ENCODE assay signal across 27 cellular contexts in the genomic region with DNA sequence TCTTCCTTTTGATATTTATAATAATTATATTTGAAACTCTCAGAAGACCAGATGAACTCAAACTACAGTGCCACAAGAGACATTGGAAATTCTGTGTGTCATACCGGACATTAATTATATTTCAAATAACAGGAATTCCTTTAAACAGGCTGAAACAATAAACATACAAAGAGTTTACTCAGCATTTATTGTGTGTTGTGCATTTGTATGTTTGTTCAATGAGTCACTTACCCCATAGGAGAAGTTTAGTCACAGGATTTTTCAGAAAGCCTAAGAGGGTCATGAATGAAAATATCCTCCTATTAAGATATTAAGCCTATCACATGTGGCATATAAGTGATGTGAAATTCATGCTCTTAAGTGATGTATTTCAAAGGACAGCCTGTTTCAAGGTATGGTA.
DNase-seq lines count a peak whose midpoint lies in the region; ATAC-seq and TF ChIP-seq lines count a peak whose summit lies in the region.
"Had no signal": no experiment of that assay in that cellular context is flagged by ENCODE, and none has a peak within 500 bp of the region (broad histone marks: within the 10 kb centered on the region; RNA-seq: fewer than 3 reads in every experiment).

No MANE protein-coding gene starts in this region.

- no peaks in the 10 kb centered on the region for H3K27me3 Mint-ChIP-seq in CD8-positive, alpha-beta T cell (ENCODE audit: low read depth)
- H3K27me3 Mint-ChIP-seq: activated naive CD8-positive, alpha-beta T cell had no signal

- H3K9me3 Mint-ChIP-seq in CD8-positive, alpha-beta T cell, result no peaks in the 10 kb centered on the region
- H3K9me3 Mint-ChIP-seq: activated T-helper 1 cell treated with anti-CD3 and anti-CD28 coated beads, Interleukin-12 subunit alpha, Interleukin-12 subunit beta, Interleukin-2, Interleukin-4 antibody, amounts not matched to agents 30 ng/mL and 10 ng/mL and 1 ng/mL, durations not matched to agents 14 hours and 24 hours and 36 hours; brain; H9; neural progenitor cell had no signal

- CTCF ChIA-PET in CD8-positive, alpha-beta T cell (lab: Charles Lee), result no interaction called here

- H3K36me3 ChIP-seq in CD8-positive, alpha-beta T cell (ENCODE audit: insufficient read depth, low read length), result no peaks in the 10 kb centered on the region
- H3K36me3 ChIP-seq: BLaER1 treated with 17β-estradiol and CSF1 and Interleukin-3, amounts not matched to agents 10 nM and 100 nM; neural progenitor cell; sigmoid colon; SJSA1 had no signal

- ATAC-seq in HG03354 (IDR thresholded peaks at IDR 0.05; ENCODE audit: poor library complexity, severe bottlenecking, unreplicated experiment), result no peak
- no peak for ATAC-seq in CD8-positive, alpha-beta T cell

- in situ Hi-C loops in astrocyte of the spinal cord (cut with HindIII; ENCODE audit: low sequenced_read_pairs), result no loop called here

- no peaks in the 10 kb centered on the region for H3K9me3 ChIP-seq in CD8-positive, alpha-beta T cell (ENCODE audit: low read length)
- H3K9me3 ChIP-seq: BLaER1 treated with 17β-estradiol and CSF1 and Interleukin-3, amounts not matched to agents 10 nM and 100 nM had no signal

- no peak overlapping the region for H3K4me3 ChIP-seq in astrocyte of the spinal cord (ENCODE audit: low read depth, low read length)
- no peak overlapping the region for H3K4me3 ChIP-seq in CD8-positive, alpha-beta T cell (ENCODE audit: low read depth, low read length)
- H3K4me3 ChIP-seq: BLaER1 treated with 17β-estradiol and CSF1 and Interleukin-3, amounts not matched to agents 10 nM and 100 nM; coronary artery; hepatocyte; neural progenitor cell; sigmoid colon; SJSA1 had no signal

- H3K4me1 ChIP-seq in CD8-positive, alpha-beta T cell (ENCODE audit: insufficient read depth, low read length), result no peaks in the 10 kb centered on the region
- H3K4me1 ChIP-seq: BLaER1 treated with 17β-estradiol and CSF1 and Interleukin-3, amounts not matched to agents 10 nM and 100 nM; neural progenitor cell; sigmoid colon; SJSA1 had no signal

- intact Hi-C loops in CD8-positive, alpha-beta T cell (cut with DNase I, micrococcal nuclease), result no loop called here

- H3K27ac Mint-ChIP-seq in CD8-positive, alpha-beta T cell, result no peak overlapping the region
- H3K27ac Mint-ChIP-seq: activated naive CD8-positive, alpha-beta T cell; activated T-helper 1 cell treated with anti-CD3 and anti-CD28 coated beads, Interleukin-12 subunit alpha, Interleukin-12 subunit beta, Interleukin-2, Interleukin-4 antibody, amounts not matched to agents 30 ng/mL and 10 ng/mL and 1 ng/mL, durations not matched to agents 14 hours and 24 hours and 36 hours; brain; H9; neural progenitor cell had no signal

- no peaks in the 10 kb centered on the region for H3K36me3 Mint-ChIP-seq in CD8-positive, alpha-beta T cell
- H3K36me3 Mint-ChIP-seq: activated naive CD8-positive, alpha-beta T cell; brain; neural progenitor cell had no signal

- no peak for TF ChIP-seq CTCF in astrocyte of the spinal cord (IDR thresholded peaks at IDR 0.05; ENCODE audit: low read depth, low read length)
- TF ChIP-seq CTCF in CD8-positive, alpha-beta T cell (IDR thresholded peaks at IDR 0.05), result no peak

- H3K27me3 ChIP-seq in CD8-positive, alpha-beta T cell (ENCODE audit: insufficient read depth, low read length), result no peaks in the 10 kb centered on the region
- H3K27me3 ChIP-seq: BLaER1 treated with 17β-estradiol and CSF1 and Interleukin-3, amounts not matched to agents 10 nM and 100 nM; hepatocyte; neural progenitor cell; sigmoid colon; SJSA1 had no signal

- H3K27ac ChIP-seq in CD8-positive, alpha-beta T cell (ENCODE audit: low read depth, low read length), result no peak overlapping the region
- H3K27ac ChIP-seq: BLaER1 treated with 17β-estradiol and CSF1 and Interleukin-3, amounts not matched to agents 10 nM and 100 nM; coronary artery; hepatocyte; neural progenitor cell; sigmoid colon; SJSA1 had no signal

- DNase-seq in DMS53 treated with DMSO at 0.1 percent for 48 hours (lab: John Stamatoyannopoulos, UW; ENCODE audit: unreplicated experiment) (peak; percentile 75), NCI-H460 (ENCODE audit: extremely low read depth, low read depth) (peak; percentile 23), astrocyte of the spinal cord (ENCODE audit: low read depth, low spot score) (peak; percentile 57), iris pigment epithelial cell (ENCODE audit: low read depth) (peak; percentile 71)
- DNase-seq in CD8-positive, alpha-beta T cell, result no peak
- DNase-seq in activated naive CD4-positive, alpha-beta T cell (lab: John Stamatoyannopoulos, UW), result no peak
- DNase-seq in stimulated activated CD4-positive, alpha-beta T cell treated with anti-CD3 and anti-CD28 coated beads, Interleukin-15, amount 100 ng/mL, for 24 hours, result no peak
- DNase-seq: activated CD4-positive, alpha-beta T cell treated with anti-CD3 and anti-CD28 coated beads for 4 hours; Calu3; foreskin fibroblast; GDM1; H9; KBM-7; NCI-H1048; NCI-H187 treated with DMSO at 0.1 percent for 48 hours; NCI-H226; sigmoid colon; substantia nigra had no signal

- H3K4me3 Mint-ChIP-seq in CD8-positive, alpha-beta T cell, result no peak overlapping the region
- H3K4me3 Mint-ChIP-seq: activated naive CD8-positive, alpha-beta T cell; activated T-helper 1 cell treated with anti-CD3 and anti-CD28 coated beads, Interleukin-12 subunit alpha, Interleukin-12 subunit beta, Interleukin-2, Interleukin-4 antibody, amounts not matched to agents 30 ng/mL and 10 ng/mL and 1 ng/mL, durations not matched to agents 14 hours and 24 hours and 36 hours; brain; H9; neural progenitor cell had no signal

- H3K4me1 Mint-ChIP-seq in CD8-positive, alpha-beta T cell (ENCODE audit: low read depth), result no peaks in the 10 kb centered on the region
- H3K4me1 Mint-ChIP-seq: H9, neural progenitor cell had no signal

- POLR2A ChIA-PET in CD8-positive, alpha-beta T cell (lab: Charles Lee), result no interaction called here

Comparison
In these comparisons a context has a peak if more than half of its experiments do, and no peak if none do; other contexts are left out.
1. DNase-seq: peak in DMS53 treated with DMSO at 0.1 percent for 48 hours (single experiment), NCI-H460 (single experiment), astrocyte of the spinal cord (single experiment) and iris pigment epithelial cell (single experiment); none in CD8-positive, alpha-beta T cell (0 of 7), activated naive CD4-positive, alpha-beta T cell (0 of 4) and stimulated activated CD4-positive, alpha-beta T cell treated with anti-CD3 and anti-CD28 coated beads, Interleukin-15, amount 100 ng/mL, for 24 hours (single experiment).